ENCODE assay signal across 15 cellular contexts in genomic region chr22:37462426-37462825, GRCh38. TPM values are rescaled to one million over a fixed set of nuclear protein-coding genes. Genes with fewer than 3 reads are reported as not detected.
"Had no signal": no experiment of that assay in that cellular context is flagged by ENCODE, and none has a peak within 500 bp of the region (broad histone marks: within the 10 kb centered on the region; RNA-seq: fewer than 3 reads in every experiment).

No MANE protein-coding gene starts in this region.

- H3K4me3 ChIP-seq: dorsolateral prefrontal cortex, heart left ventricle, prostate gland, right lobe of liver, tibial artery, upper lobe of left lung, uterus had no signal

- H3K36me3 ChIP-seq: prostate gland, right lobe of liver, tibial artery, uterus had no signal

- H3K27me3 ChIP-seq: right lobe of liver, upper lobe of left lung, uterus had no signal

- DNase-seq: dorsolateral prefrontal cortex; effector CD8-positive, alpha-beta T cell; hippocampal formation; right lobe of liver; stimulated activated CD4-positive, alpha-beta T cell treated with anti-CD3 and anti-CD28 coated beads, Interleukin-4, amount 100 ng/mL, for 24 hours; tibial artery; upper lobe of left lung; uterus had no signal

- ATAC-seq: naive thymus-derived CD4-positive, alpha-beta T cell; stimulated activated memory B cell treated with anti-CD40 and anti-IgM and Interleukin-4, amounts not matched to agents 10 μg/mL and 1 μg/mL and 100 μg/mL, for 72 hours had no signal

- H3K4me1 ChIP-seq: heart left ventricle, parathyroid adenoma, prostate gland, right lobe of liver, tibial artery, uterus had no signal

- H3K27ac ChIP-seq: dorsolateral prefrontal cortex, heart left ventricle, parathyroid adenoma, prostate gland, right lobe of liver, tibial artery, upper lobe of left lung, uterus had no signal

- H3K9me3 ChIP-seq: heart left ventricle, prostate gland, right lobe of liver, tibial artery, upper lobe of left lung, uterus had no signal

RNA-seq across cellular contexts. Expression of gene ELFN2, which starts 35.1 kb away (rescaled TPM):
- total RNA-seq: mesenteric fat pad had no signal

RNA-seq across cellular contexts. Expression of gene CARD10, which starts 56.8 kb away (rescaled TPM):
- total RNA-seq: mononuclear cell had no signal
